Comparison of ENCODE assay signal across 33 cellular contexts in genomic region chr7:37527109-37527508, GRCh38.
"Had no signal": no experiment of that assay in that cellular context is flagged by ENCODE, and none has a peak within 500 bp of the region (broad histone marks: within the 10 kb centered on the region; RNA-seq: fewer than 3 reads in every experiment).

No MANE protein-coding gene starts in this region.

- H3K4me1 ChIP-seq: ascending aorta, breast epithelium had no signal

- H3K27ac ChIP-seq: ascending aorta, breast epithelium, cardiac muscle cell, coronary artery, dorsolateral prefrontal cortex, WERI-Rb-1 had no signal

- H3K36me3 ChIP-seq: ascending aorta, breast epithelium, cardiac muscle cell, WERI-Rb-1 had no signal

- ATAC-seq: activated CD4-positive, CD25-positive, alpha-beta regulatory T cell treated with anti-CD3 and anti-CD28 coated beads, Interleukin-2, amount 50 U/mL, for 24 hours; activated CD8-positive, alpha-beta T cell treated with anti-CD3 and anti-CD28 coated beads for 36 hours; activated naive CD4-positive, alpha-beta T cell treated with anti-CD3 and anti-CD28 coated beads, Interleukin-2, amount 50 U/mL, for 72 hours; activated T-cell treated with anti-CD3 and anti-CD28 coated beads, Interleukin-2, amount 50 U/mL, for 72 hours; esophagus mucosa; T-helper 17 cell had no signal

- FAIRE-seq: frontal cortex had no signal

- H3K27ac Mint-ChIP-seq: activated B cell treated with CpG ODN at 0.5 μM for 24 hours; activated CD8-positive, alpha-beta T cell treated with anti-CD3 and anti-CD28 coated beads for 36 hours; activated naive CD4-positive, alpha-beta T cell treated with anti-CD3 and anti-CD28 coated beads, Interleukin-2, amount 10 ng/mL, durations not matched to agents 7 days and 5 days; activated naive CD4-positive, alpha-beta T cell treated with anti-CD3 and anti-CD28 coated beads, Interleukin-2, amount 50 U/mL, for 72 hours; activated naive CD8-positive, alpha-beta T cell treated with anti-CD3 and anti-CD28 coated beads, Interleukin-2, amount 10 ng/mL, durations not matched to agents 7 days and 5 days; activated T-cell treated with anti-CD3 and anti-CD28 coated beads, Interleukin-2, amount 50 U/mL, for 24 hours; activated T-cell treated with anti-CD3 and anti-CD28 coated beads, Interleukin-2, amount 50 U/mL, for 72 hours; brain; dendritic cell treated with granulocyte-macrophage colony-stimulating factor and Interleukin-4, amounts not matched to agents 40 ng/mL and 50 ng/mL, for 4 days; endodermal cell; T-helper 17 cell; T-helper 2 cell treated with Interferon-gamma antibody and Interleukin-4, amounts not matched to agents 5 μg/mL and 100 μg/mL, for 36 hours had no signal

- DNase-seq: activated B cell treated with CpG ODN at 0.5 μM for 24 hours; activated CD4-positive, alpha-beta T cell treated with anti-CD3 and anti-CD28 coated beads for 48 hours; activated CD4-positive, alpha-beta T cell treated with anti-CD3 and anti-CD28 coated beads, Interleukin-2, amount 50 U/mL, for 1 hour; activated CD4-positive, alpha-beta T cell treated with anti-CD3 and anti-CD28 coated beads, Interleukin-2, amount 50 U/mL, for 48 hours; activated CD8-positive, alpha-beta memory T cell treated with anti-CD3 and anti-CD28 coated beads for 24 hours; activated CD8-positive, alpha-beta memory T cell treated with anti-CD3 and anti-CD28 coated beads, Interleukin-2, amount 50 U/mL, for 4 hours; activated CD8-positive, alpha-beta T cell treated with anti-CD3 and anti-CD28 coated beads for 36 hours; activated gamma-delta T cell; activated naive CD4-positive, alpha-beta T cell; activated naive CD4-positive, alpha-beta T cell treated with anti-CD3 and anti-CD28 coated beads, Interleukin-2, amount 10 ng/mL, durations not matched to agents 7 days and 5 days; activated naive CD8-positive, alpha-beta T cell treated with anti-CD3 and anti-CD28 coated beads, Interleukin-2, amount 10 ng/mL, durations not matched to agents 7 days and 5 days; activated T-cell treated with anti-CD3 and anti-CD28 coated beads, Interleukin-2, amount 50 U/mL, for 24 hours; activated T-cell treated with anti-CD3 and anti-CD28 coated beads, Interleukin-2, amount 50 U/mL, for 72 hours; dorsolateral prefrontal cortex; effector memory CD4-positive, alpha-beta T cell; endodermal cell; foreskin fibroblast; T-helper 1 cell; T-helper 17 cell; T1000; WERI-Rb-1 had no signal

- H3K36me3 Mint-ChIP-seq: activated naive CD4-positive, alpha-beta T cell treated with anti-CD3 and anti-CD28 coated beads, Interleukin-2, amount 10 ng/mL, durations not matched to agents 7 days and 5 days; activated naive CD4-positive, alpha-beta T cell treated with anti-CD3 and anti-CD28 coated beads, Interleukin-2, amount 50 U/mL, for 72 hours; activated naive CD8-positive, alpha-beta T cell treated with anti-CD3 and anti-CD28 coated beads, Interleukin-2, amount 10 ng/mL, durations not matched to agents 7 days and 5 days; brain had no signal

- H3K4me1 Mint-ChIP-seq: activated B cell treated with CpG ODN at 0.5 μM for 24 hours; activated naive CD4-positive, alpha-beta T cell treated with anti-CD3 and anti-CD28 coated beads, Interleukin-2, amount 10 ng/mL, durations not matched to agents 7 days and 5 days; activated naive CD8-positive, alpha-beta T cell treated with anti-CD3 and anti-CD28 coated beads, Interleukin-2, amount 10 ng/mL, durations not matched to agents 7 days and 5 days; central memory CD8-positive, alpha-beta T cell; T-helper 17 cell had no signal

- H3K9me3 ChIP-seq: ascending aorta, breast epithelium had no signal

- H3K9me3 Mint-ChIP-seq: activated B cell treated with CpG ODN at 0.5 μM for 24 hours; activated CD8-positive, alpha-beta T cell treated with anti-CD3 and anti-CD28 coated beads for 36 hours; activated naive CD4-positive, alpha-beta T cell treated with anti-CD3 and anti-CD28 coated beads, Interleukin-2, amount 10 ng/mL, durations not matched to agents 7 days and 5 days; activated naive CD4-positive, alpha-beta T cell treated with anti-CD3 and anti-CD28 coated beads, Interleukin-2, amount 50 U/mL, for 72 hours; activated naive CD8-positive, alpha-beta T cell treated with anti-CD3 and anti-CD28 coated beads, Interleukin-2, amount 10 ng/mL, durations not matched to agents 7 days and 5 days; activated T-cell treated with anti-CD3 and anti-CD28 coated beads, Interleukin-2, amount 50 U/mL, for 24 hours; activated T-cell treated with anti-CD3 and anti-CD28 coated beads, Interleukin-2, amount 50 U/mL, for 72 hours; central memory CD8-positive, alpha-beta T cell; dendritic cell treated with granulocyte-macrophage colony-stimulating factor and Interleukin-4, amounts not matched to agents 40 ng/mL and 50 ng/mL, for 4 days; endodermal cell; T-helper 2 cell treated with Interferon-gamma antibody and Interleukin-4, amounts not matched to agents 5 μg/mL and 100 μg/mL, for 36 hours had no signal

- H3K4me3 ChIP-seq: ascending aorta, breast epithelium, cardiac muscle cell, coronary artery, dorsolateral prefrontal cortex had no signal

- H3K4me3 Mint-ChIP-seq: activated B cell treated with CpG ODN at 0.5 μM for 24 hours; activated CD8-positive, alpha-beta T cell treated with anti-CD3 and anti-CD28 coated beads for 36 hours; activated naive CD4-positive, alpha-beta T cell treated with anti-CD3 and anti-CD28 coated beads, Interleukin-2, amount 10 ng/mL, durations not matched to agents 7 days and 5 days; activated naive CD8-positive, alpha-beta T cell treated with anti-CD3 and anti-CD28 coated beads, Interleukin-2, amount 10 ng/mL, durations not matched to agents 7 days and 5 days; activated T-cell treated with anti-CD3 and anti-CD28 coated beads, Interleukin-2, amount 50 U/mL, for 24 hours; activated T-cell treated with anti-CD3 and anti-CD28 coated beads, Interleukin-2, amount 50 U/mL, for 72 hours; brain; central memory CD8-positive, alpha-beta T cell; dendritic cell treated with granulocyte-macrophage colony-stimulating factor and Interleukin-4, amounts not matched to agents 40 ng/mL and 50 ng/mL, for 4 days; endodermal cell; T-helper 17 cell; T-helper 2 cell treated with Interferon-gamma antibody and Interleukin-4, amounts not matched to agents 5 μg/mL and 100 μg/mL, for 36 hours had no signal

- H3K27me3 ChIP-seq: ascending aorta, breast epithelium, cardiac muscle cell, dorsolateral prefrontal cortex had no signal
